Comparison of ENCODE assay signal across 8 cellular contexts in genomic region chr12:112939761-112940357, GRCh38. TPM values are rescaled to one million over a fixed set of nuclear protein-coding genes. Genes with fewer than 3 reads are reported as not detected.
A peak's percentile ranks its signal among the peaks of the same experiment; 100 is the strongest.
DNase-seq lines count a peak whose midpoint lies in the region; ATAC-seq, FAIRE-seq and TF ChIP-seq lines count a peak whose summit lies in the region.

No MANE protein-coding gene starts in this region.

- no peak overlapping the region for H3K27ac ChIP-seq in SJCRH30

- no peak for FAIRE-seq in RCC 7860 (lab: Jason Lieb, UNC)

- DNase-seq in GM12864 (ENCODE audit: low read depth) (no peak), NCI-H2227 (lab: John Stamatoyannopoulos, UW; ENCODE audit: unreplicated experiment) (peak; percentile 54), left kidney (ENCODE audit: low read depth, low spot score) (peak; percentile 4), RCC 7860 (ENCODE audit: low spot score) (no peak), NCI-H226 (no peak), SJCRH30 (no peak)
- DNase-seq in stimulated activated naive CD4-positive, alpha-beta T cell treated with Interleukin-2 at 50 U/mL for 16 hours (lab: John Stamatoyannopoulos, UW): no peak

- H3K4me1 ChIP-seq in SJCRH30: no peaks in the 10 kb centered on the region

- H3K27me3 ChIP-seq in SJCRH30: no peaks in the 10 kb centered on the region

- no peaks in the 10 kb centered on the region for H3K9me3 ChIP-seq in SJCRH30 (replicated peaks)

- no peak for TF ChIP-seq CTCF in GM12864 (IDR thresholded peaks at IDR 0.05; ENCODE audit: low read depth, low read length, missing control alignments)

- ATAC-seq in GM21367 (IDR thresholded peaks at IDR 0.05; ENCODE audit: unreplicated experiment): peak; percentile 62

- H3K36me3 ChIP-seq in SJCRH30: no peaks in the 10 kb centered on the region

- peak overlapping the region; percentile 73 for H3K4me3 ChIP-seq in GM12864 (ENCODE audit: low read depth, low read length)
- H3K4me3 ChIP-seq in SJCRH30: no peak overlapping the region

RNA-seq across cellular contexts. Expression of gene OAS3, which starts 1.6 kb away (rescaled TPM):
- total RNA-seq in SJCRH30 (2014; rRNA removed; shearing (Covaris generic)): 0.45 and 0.76 TPM in 2 replicates

RNA-seq across cellular contexts. Expression of gene OAS1, which starts 33.1 kb away (rescaled TPM):
- total RNA-seq in SJCRH30 (2014; rRNA removed; shearing (Covaris generic)): not detected in 2 replicates

RNA-seq across cellular contexts. Expression of gene OAS2, which starts 38.5 kb away (rescaled TPM):
- total RNA-seq in SJCRH30 (2014; rRNA removed; shearing (Covaris generic)): not detected in 2 replicates

Comparison
In these comparisons a context has a peak if more than half of its experiments do, and no peak if none do; other contexts are left out.
1. DNase-seq: peak in NCI-H2227 (single experiment) and left kidney (single experiment); none in GM12864 (single experiment), RCC 7860 (single experiment), NCI-H226 (single experiment), SJCRH30 (0 of 2) and stimulated activated naive CD4-positive, alpha-beta T cell treated with Interleukin-2 at 50 U/mL for 16 hours (single experiment).